ENCODE assay signal across 25 cellular contexts in genomic region chr7:150728011-150728410, GRCh38. TPM values are rescaled to one million over a fixed set of nuclear protein-coding genes. Genes with fewer than 3 reads are reported as not detected.
"Had no signal": no experiment of that assay in that cellular context is flagged by ENCODE, and none has a peak within 500 bp of the region (broad histone marks: within the 10 kb centered on the region; RNA-seq: fewer than 3 reads in every experiment).

No MANE protein-coding gene starts in this region.

- H3K27ac Mint-ChIP-seq: mesothelial cell of epicardium; T-helper 2 cell treated with Interferon-gamma antibody and Interleukin-4, amounts not matched to agents 5 μg/mL and 100 μg/mL, for 36 hours had no signal

- ATAC-seq: effector memory CD8-positive, alpha-beta T cell; esophagus mucosa; left lung; right cardiac atrium; stimulated activated naive CD8-positive, alpha-beta T cell treated with anti-CD3 and anti-CD28 coated beads, Interleukin-15, Interleukin-2, amounts not matched to agents 100 U/mL and 50 U/mL, for 24 hours had no signal

- H3K27me3 ChIP-seq: brain microvascular endothelial cell, hepatocyte, left lung, upper lobe of left lung had no signal

- H3K36me3 ChIP-seq: brain microvascular endothelial cell, left lung, WERI-Rb-1 had no signal

- H3K27ac ChIP-seq: brain microvascular endothelial cell, hepatocyte, left lung, parathyroid adenoma, SK-N-MC, upper lobe of left lung, WERI-Rb-1 had no signal

- H3K4me1 ChIP-seq: parathyroid adenoma, upper lobe of left lung had no signal

- DNase-seq: activated CD4-positive, alpha-beta T cell treated with anti-CD3 and anti-CD28 coated beads for 1 hour; activated T-cell treated with anti-CD3 and anti-CD28 coated beads, Interleukin-2, amount 50 U/mL, for 1 hour; aorta; brain microvascular endothelial cell; central memory CD4-positive, alpha-beta T cell; effector memory CD8-positive, alpha-beta T cell; foreskin melanocyte; glutamatergic neuron; immature natural killer cell; left lung; nucleus accumbens; right cardiac atrium; stimulated activated CD4-positive, alpha-beta T cell treated with anti-CD3 and anti-CD28 coated beads, Interleukin-12 subunit alpha, Interleukin-12 subunit beta, amount 100 ng/mL, for 4 hours; stimulated activated CD4-positive, alpha-beta T cell treated with anti-CD3 and anti-CD28 coated beads, Interleukin-4, amount 100 ng/mL, for 4 hours; stimulated activated naive CD8-positive, alpha-beta T cell treated with anti-CD3 and anti-CD28 coated beads, Interleukin-15, Interleukin-2, amounts not matched to agents 100 U/mL and 50 U/mL, for 24 hours; SW 1271; upper lobe of left lung; WERI-Rb-1 had no signal

- H3K4me3 Mint-ChIP-seq: effector memory CD8-positive, alpha-beta T cell; immature natural killer cell; mesothelial cell of epicardium; T-helper 2 cell treated with Interferon-gamma antibody and Interleukin-4, amounts not matched to agents 5 μg/mL and 100 μg/mL, for 36 hours had no signal

- H3K4me1 Mint-ChIP-seq: mesothelial cell of epicardium had no signal

- H3K27me3 Mint-ChIP-seq: effector memory CD8-positive, alpha-beta T cell had no signal

- H3K36me3 Mint-ChIP-seq: mesothelial cell of epicardium had no signal

- H3K4me3 ChIP-seq: hepatocyte, left lung, SK-N-MC, upper lobe of left lung had no signal

RNA-seq across cellular contexts. Expression of gene GIMAP5, which starts 9.2 kb away (rescaled TPM):
- total RNA-seq: mesothelial cell of epicardium had no signal

RNA-seq across cellular contexts. Expression of gene GIMAP1, which starts 11.6 kb away (rescaled TPM):
- total RNA-seq: hepatocyte, kidney epithelial cell, mesothelial cell of epicardium had no signal

RNA-seq across cellular contexts. Expression of gene GIMAP2, which starts 42.5 kb away (rescaled TPM):
- total RNA-seq: mesothelial cell of epicardium had no signal
